8 cellular contexts compared by ENCODE assay signal in the genomic region with DNA sequence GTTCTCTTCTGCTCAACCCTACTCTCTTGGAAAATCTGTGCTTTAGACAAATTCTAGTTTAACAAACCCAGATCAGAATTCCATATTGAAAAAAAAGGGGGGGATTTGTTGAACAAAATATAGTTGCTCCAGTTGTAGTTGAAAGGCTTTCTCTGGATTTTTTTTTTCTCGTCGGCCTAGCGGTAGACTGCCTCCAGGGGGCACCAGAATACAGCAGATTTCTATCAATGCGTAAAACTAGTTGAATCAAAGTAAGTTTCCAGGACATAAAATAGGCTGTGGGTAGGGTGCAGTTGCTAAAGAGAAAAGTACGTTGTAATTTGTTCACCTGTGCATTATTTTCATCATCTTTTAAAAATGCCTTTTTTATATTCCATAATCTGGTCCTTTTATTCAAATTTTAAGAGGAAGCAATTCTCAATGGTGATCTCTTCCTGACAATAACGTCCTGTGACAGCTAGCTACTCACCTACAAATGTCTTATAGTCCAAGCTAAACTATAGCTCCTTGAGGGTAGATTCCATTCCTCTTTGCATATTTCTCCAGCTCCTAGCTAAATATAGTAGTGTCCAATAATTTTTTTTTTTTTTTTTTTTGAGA.
A peak's percentile ranks its signal among the peaks of the same experiment; 100 is the strongest.
DNase-seq lines count a peak whose midpoint lies in the region; ATAC-seq, FAIRE-seq and TF ChIP-seq lines count a peak whose summit lies in the region.

No MANE protein-coding gene starts in this region.

- no peaks in the 10 kb centered on the region for H3K79me2 ChIP-seq in SK-N-SH (ENCODE audit: insufficient read depth)

- no peaks in the 10 kb centered on the region for H3K9me3 ChIP-seq in CD8-positive, alpha-beta memory T cell (ENCODE audit: low read length)
- H3K9me3 ChIP-seq in SK-N-SH (no peaks in the 10 kb centered on the region), psoas muscle (no peaks in the 10 kb centered on the region)

- H3K36me3 Mint-ChIP-seq in CD8-positive, alpha-beta memory T cell: peaks cover 0 to 8% (median 0%) of the 10 kb centered on the region in 3 donors
- H3K36me3 Mint-ChIP-seq in glutamatergic neuron (ENCODE audit: unreplicated experiment): no peaks in the 10 kb centered on the region

- TF ChIP-seq CTCF in SK-N-SH (IDR thresholded peaks at IDR 0.05) (peak; percentile 82), glutamatergic neuron (IDR thresholded peaks at IDR 0.05; ENCODE audit: partially characterized antibody, unreplicated experiment) (peak; percentile 86), psoas muscle (IDR thresholded peaks at IDR 0.05) (peak; percentile 81)

- intact Hi-C loops in psoas muscle (cut with DNase I): loop anchor here (2.0 to 10.0 kb wide), 3 partner anchors 107 to 593 kb away; no protein-coding TSS in a partner anchor

- no peaks in the 10 kb centered on the region for H3F3A ChIP-seq in SK-N-SH (replicated peaks; ENCODE audit: insufficient read depth)

- peak overlapping the region in 2 of 8 donors; percentile 7 to 15 for H3K27ac Mint-ChIP-seq in CD8-positive, alpha-beta memory T cell
- no peak overlapping the region for H3K27ac Mint-ChIP-seq in glutamatergic neuron (ENCODE audit: unreplicated experiment)

- CTCF ChIA-PET in CD8-positive, alpha-beta memory T cell (lab: Charles Lee): interaction anchor here (0.8 to 6.8 kb wide), 6 partner anchors 26 to 297 kb away, joined by 3 to 60 read pairs (median 14); no protein-coding TSS in a partner anchor
- CTCF ChIA-PET in SK-N-SH (lab: Yijun Ruan, JAX): interaction anchor here (1.4 to 2.0 kb wide), 2 partner anchors 20 to 108 kb away, joined by 3 to 5 read pairs; no protein-coding TSS in a partner anchor

- no peak overlapping the region for H3K4me2 ChIP-seq in SK-N-SH

- TF ChIP-seq EP300 in SK-N-SH (IDR thresholded peaks at IDR 0.05; ENCODE audit: borderline replicate concordance in 1 of 2, low read depth in 1 of 2, low read length in 1 of 2): no peak

- peak; percentile 37 to 72 (median 42) for DNase-seq in CD8-positive, alpha-beta memory T cell
- DNase-seq in HTR-8/SVneo (ENCODE audit: insufficient read length, low spot score) (peak; percentile 44), SK-N-SH (peak; percentile 34), glutamatergic neuron (peak; percentile 54), psoas muscle (peak in 1 of 2 donors; percentile 28)
- DNase-seq in activated naive CD4-positive, alpha-beta T cell treated with anti-CD3 and anti-CD28 coated beads, Interleukin-2, amount 50 U/mL, for 16 hours: peak; percentile 66

- WGBS in SK-N-SH (ENCODE audit: low lambda C conversion rate): 3% methylated on average over 6 of the region's 6 CpGs
- WGBS in psoas muscle, 3 donors: 10 to 11% (median 10%) methylated on average over 6 of the region's 6 CpGs

- no peaks in the 10 kb centered on the region for H4K20me1 ChIP-seq in SK-N-SH (ENCODE audit: insufficient read depth)

- no peaks in the 10 kb centered on the region for H3K36me3 ChIP-seq in CD8-positive, alpha-beta memory T cell (ENCODE audit: insufficient read depth, low read length)
- no peaks in the 10 kb centered on the region for H3K36me3 ChIP-seq in SK-N-SH (replicated peaks in 1 of 2; ENCODE audit: control insufficient read depth in 1 of 2, insufficient read depth in 2 of 2, low read length in 1 of 2)
- H3K36me3 ChIP-seq in psoas muscle (ENCODE audit: insufficient read depth in 1 of 2, low read depth in 1 of 2): no peaks in the 10 kb centered on the region

- no peak overlapping the region for H2AFZ ChIP-seq in SK-N-SH (ENCODE audit: low read depth)

- peaks cover 3 to 6% (median 5%) of the 10 kb centered on the region in 3 donors for H3K4me1 Mint-ChIP-seq in CD8-positive, alpha-beta memory T cell
- H3K4me1 Mint-ChIP-seq in glutamatergic neuron (ENCODE audit: low read depth, unreplicated experiment): no peaks in the 10 kb centered on the region

- no peaks in the 10 kb centered on the region for H3K4me1 ChIP-seq in CD8-positive, alpha-beta memory T cell (ENCODE audit: insufficient read depth, low read length)
- no peaks in the 10 kb centered on the region for H3K4me1 ChIP-seq in SK-N-SH (ENCODE audit: control insufficient read depth in 1 of 2, insufficient read depth in 2 of 2, low read depth in 1 of 2, low read length in 1 of 2)
- no peaks in the 10 kb centered on the region for H3K4me1 ChIP-seq in psoas muscle

- H3K9me2 ChIP-seq in SK-N-SH: no peaks in the 10 kb centered on the region

- no peak overlapping the region for H3K27ac ChIP-seq in CD8-positive, alpha-beta memory T cell (ENCODE audit: low read depth, low read length)
- H3K27ac ChIP-seq in SK-N-SH (ENCODE audit: low read depth in 2 of 2, low read length in 1 of 2) (no peak overlapping the region), psoas muscle (no peak overlapping the region)

- no peaks in the 10 kb centered on the region for H3K27me3 ChIP-seq in CD8-positive, alpha-beta memory T cell (ENCODE audit: insufficient read depth, low read length, poor library complexity, severe bottlenecking)
- no peaks in the 10 kb centered on the region; the same call in 1 of the 2 replicates for H3K27me3 ChIP-seq in SK-N-SH (ENCODE audit: insufficient read depth)
- H3K27me3 ChIP-seq in psoas muscle (ENCODE audit: insufficient read depth in 3 of 3, low read length in 2 of 3): no peaks in the 10 kb centered on the region

- FAIRE-seq in HTR-8/SVneo (lab: Jason Lieb, UNC): no peak

- no peak overlapping the region for H3K4me3 ChIP-seq in CD8-positive, alpha-beta memory T cell (ENCODE audit: low read length)
- H3K4me3 ChIP-seq in SK-N-SH (ENCODE audit: low read depth in 2 of 2, low read length in 1 of 2) (no peak overlapping the region; a peak in 1 of 4 replicates), psoas muscle (no peak overlapping the region)

- peak; percentile 73 for TF ChIP-seq RAD21 in SK-N-SH (IDR thresholded peaks at IDR 0.05; ENCODE audit: low read length)

- POLR2A ChIA-PET in CD8-positive, alpha-beta memory T cell (lab: Charles Lee): no interaction called here
- POLR2A ChIA-PET in SK-N-SH (lab: Yijun Ruan, JAX): no interaction called here

- peaks cover 0 to 2% of the 10 kb centered on the region in 2 donors for H3K27me3 Mint-ChIP-seq in CD8-positive, alpha-beta memory T cell
- H3K27me3 Mint-ChIP-seq in glutamatergic neuron (ENCODE audit: unreplicated experiment): no peaks in the 10 kb centered on the region

- no peak overlapping the region for H3K4me3 Mint-ChIP-seq in CD8-positive, alpha-beta memory T cell
- H3K4me3 Mint-ChIP-seq in glutamatergic neuron (ENCODE audit: unreplicated experiment): no peak overlapping the region

- peaks cover 3 to 8% (median 5%) of the 10 kb centered on the region in 5 donors for H3K9me3 Mint-ChIP-seq in CD8-positive, alpha-beta memory T cell
- H3K9me3 Mint-ChIP-seq in glutamatergic neuron (ENCODE audit: unreplicated experiment): no peaks in the 10 kb centered on the region

- H3K9ac ChIP-seq in SK-N-SH: no peak overlapping the region

- peak in 2 of 4 donors; percentile 55 to 70 for ATAC-seq in psoas muscle
- no peak for ATAC-seq in HG03432 (IDR thresholded peaks at IDR 0.05; ENCODE audit: unreplicated experiment)
- ATAC-seq in HG03175 (IDR thresholded peaks at IDR 0.05; ENCODE audit: unreplicated experiment): no peak

TF ChIP-seq in SK-N-SH, 30 proteins besides CTCF, POLR2A, EP300 and RAD21:
- TF ChIP-seq JUND (IDR thresholded peaks at IDR 0.05) (no peak), MEF2A (IDR thresholded peaks at IDR 0.05; ENCODE audit: borderline replicate concordance, low read depth) (no peak), NFIC (IDR thresholded peaks at IDR 0.05; ENCODE audit: borderline replicate concordance) (no peak), FOSL2 (IDR thresholded peaks at IDR 0.05; ENCODE audit: borderline replicate concordance, low read depth) (no peak), NRF1 (IDR thresholded peaks at IDR 0.05; ENCODE audit: low read depth, low read length) (no peak), GATA2 (CRISPR knock-in tag; IDR thresholded peaks at IDR 0.05) (no peak), SMC3 (IDR thresholded peaks at IDR 0.05; ENCODE audit: low read depth, low read length) (peak; percentile 37; the same call in 1 of the 2 replicates)
- TF ChIP-seq, protein P1, sequence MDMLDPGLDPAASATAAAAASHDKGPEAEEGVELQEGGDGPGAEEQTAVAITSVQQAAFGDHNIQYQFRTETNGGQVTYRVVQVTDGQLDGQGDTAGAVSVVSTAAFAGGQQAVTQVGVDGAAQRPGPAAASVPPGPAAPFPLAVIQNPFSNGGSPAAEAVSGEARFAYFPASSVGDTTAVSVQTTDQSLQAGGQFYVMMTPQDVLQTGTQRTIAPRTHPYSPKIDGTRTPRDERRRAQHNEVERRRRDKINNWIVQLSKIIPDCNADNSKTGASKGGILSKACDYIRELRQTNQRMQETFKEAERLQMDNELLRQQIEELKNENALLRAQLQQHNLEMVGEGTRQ (IDR thresholded peaks at IDR 0.05; ENCODE audit: borderline replicate concordance, low read depth, low read length): no peak
